In genomic region chr7:26507375-26508068, GRCh38 we compare ENCODE assay signal across 2 cellular contexts.
TF ChIP-seq lines count a peak whose summit lies in the region.

No MANE protein-coding gene starts in this region.

TF ChIP-seq in HepG2, 621 proteins besides CTCF, POLR2A, EP300 and RAD21:
- no peak for TF ChIP-seq NCOA1 (CRISPR knock-in tag; IDR thresholded peaks at IDR 0.05)
- TF ChIP-seq NR2F1 (CRISPR knock-in tag; IDR thresholded peaks at IDR 0.05) = no peak
- TF ChIP-seq MBD4 (IDR thresholded peaks at IDR 0.05; ENCODE audit: borderline replicate concordance, low read length) = no peak
- TF ChIP-seq ZNF75D (CRISPR knock-in tag; IDR thresholded peaks at IDR 0.05; ENCODE audit: borderline replicate concordance) = no peak
- TF ChIP-seq STAG1 (CRISPR knock-in tag; IDR thresholded peaks at IDR 0.05) = peak; percentile 18
- TF ChIP-seq ARID5B (CRISPR knock-in tag; IDR thresholded peaks at IDR 0.05) = no peak
- no peak for TF ChIP-seq SP5 (CRISPR knock-in tag; IDR thresholded peaks at IDR 0.05; ENCODE audit: borderline replicate concordance, low read depth)

TF ChIP-seq in K562, 482 proteins besides CTCF, POLR2A, EP300 and RAD21:
- TF ChIP-seq MYBL2 (IDR thresholded peaks at IDR 0.05; ENCODE audit: low read depth) (no peak), MYBL2 (CRISPR knock-in tag; IDR thresholded peaks at IDR 0.05; ENCODE audit: borderline replicate concordance) (no peak), RBM14 (IDR thresholded peaks at IDR 0.05; ENCODE audit: borderline replicate concordance, insufficient read depth, low read depth, low read length) (no peak)
- TF ChIP-seq, protein P1, sequence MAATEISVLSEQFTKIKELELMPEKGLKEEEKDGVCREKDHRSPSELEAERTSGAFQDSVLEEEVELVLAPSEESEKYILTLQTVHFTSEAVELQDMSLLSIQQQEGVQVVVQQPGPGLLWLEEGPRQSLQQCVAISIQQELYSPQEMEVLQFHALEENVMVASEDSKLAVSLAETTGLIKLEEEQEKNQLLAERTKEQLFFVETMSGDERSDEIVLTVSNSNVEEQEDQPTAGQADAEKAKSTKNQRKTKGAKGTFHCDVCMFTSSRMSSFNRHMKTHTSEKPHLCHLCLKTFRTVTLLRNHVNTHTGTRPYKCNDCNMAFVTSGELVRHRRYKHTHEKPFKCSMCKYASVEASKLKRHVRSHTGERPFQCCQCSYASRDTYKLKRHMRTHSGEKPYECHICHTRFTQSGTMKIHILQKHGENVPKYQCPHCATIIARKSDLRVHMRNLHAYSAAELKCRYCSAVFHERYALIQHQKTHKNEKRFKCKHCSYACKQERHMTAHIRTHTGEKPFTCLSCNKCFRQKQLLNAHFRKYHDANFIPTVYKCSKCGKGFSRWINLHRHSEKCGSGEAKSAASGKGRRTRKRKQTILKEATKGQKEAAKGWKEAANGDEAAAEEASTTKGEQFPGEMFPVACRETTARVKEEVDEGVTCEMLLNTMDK (IDR thresholded peaks at IDR 0.05; ENCODE audit: borderline replicate concordance, insufficient read depth, low read depth, low read length, poor library complexity, severe bottlenecking) = peak; percentile 61
